In genomic region chr3:55180936-55181535, GRCh38 we compare ENCODE assay signal across 8 cellular contexts.
DNase-seq lines count a peak whose midpoint lies in the region; ATAC-seq, FAIRE-seq and TF ChIP-seq lines count a peak whose summit lies in the region.

No MANE protein-coding gene starts in this region.

- no peaks in the 10 kb centered on the region for H3K9me2 ChIP-seq in MM.1S (replicated peaks; ENCODE audit: insufficient read depth, low read length)

- H3K4me1 Mint-ChIP-seq in astrocyte (ENCODE audit: low read depth, unreplicated experiment), result peaks cover 2% of the 10 kb centered on the region

- H3K9me3 Mint-ChIP-seq in astrocyte (ENCODE audit: unreplicated experiment), result no peaks in the 10 kb centered on the region

- no peaks in the 10 kb centered on the region for H3F3A ChIP-seq in MM.1S (ENCODE audit: insufficient read depth, low read length)

- H3K27ac ChIP-seq in MM.1S (ENCODE audit: low read length) (no peak overlapping the region), astrocyte (ENCODE audit: low read depth, low read length) (no peak overlapping the region)

- H3K4me1 ChIP-seq in MM.1S (ENCODE audit: low read length), result no peaks in the 10 kb centered on the region
- H3K4me1 ChIP-seq in astrocyte (ENCODE audit: insufficient read depth, low read length), result no peaks in the 10 kb centered on the region

- H2AFZ ChIP-seq in MM.1S (ENCODE audit: low read length) (no peak overlapping the region), astrocyte (ENCODE audit: low read depth, low read length) (no peak overlapping the region)

- H3K4me3 Mint-ChIP-seq in astrocyte (ENCODE audit: unreplicated experiment), result no peak overlapping the region

- no peaks in the 10 kb centered on the region for H3K79me2 ChIP-seq in MM.1S (ENCODE audit: low read length)
- H3K79me2 ChIP-seq in astrocyte (ENCODE audit: insufficient read depth, low read length), result no peaks in the 10 kb centered on the region

- no peaks in the 10 kb centered on the region for H3K9me3 ChIP-seq in MM.1S (replicated peaks; ENCODE audit: insufficient read depth, low read length)
- no peaks in the 10 kb centered on the region for H3K9me3 ChIP-seq in astrocyte (ENCODE audit: insufficient read depth, low read depth, low read length)

- FAIRE-seq in astrocyte (lab: Jason Lieb, UNC), result no peak

- no peaks in the 10 kb centered on the region for H3K27me3 Mint-ChIP-seq in astrocyte (ENCODE audit: low read depth, unreplicated experiment)

- no peaks in the 10 kb centered on the region for H3K36me3 Mint-ChIP-seq in astrocyte (ENCODE audit: low read depth, unreplicated experiment)

- H4K20me1 ChIP-seq in MM.1S (ENCODE audit: insufficient read depth, low read length) (no peaks in the 10 kb centered on the region), astrocyte (ENCODE audit: insufficient read depth, low read length) (no peaks in the 10 kb centered on the region)

- ATAC-seq in GM21390 (IDR thresholded peaks at IDR 0.05; ENCODE audit: unreplicated experiment), result no peak

- peak; percentile 12 for DNase-seq in NCI-H510A treated with DMSO at 0.1 percent for 48 hours (lab: John Stamatoyannopoulos, UW)
- DNase-seq in NCI-H510A (lab: John Stamatoyannopoulos, UW), result no peak
- peak; percentile 57 for DNase-seq in MM.1S
- no peak for DNase-seq in astrocyte (ENCODE audit: low read depth)
- DNase-seq in kidney glomerular epithelial cell (lab: John Stamatoyannopoulos, UW), result peak; percentile 15
- no peak for DNase-seq in activated gamma-delta T cell (lab: John Stamatoyannopoulos, UW)
- no peak for DNase-seq in activated effector memory CD4-positive, alpha-beta T cell treated with anti-CD3 and anti-CD28 coated beads, Interleukin-2, amount 50 U/mL, for 16 hours

- H3K4me2 ChIP-seq in MM.1S (ENCODE audit: low read depth, low read length), result no peak overlapping the region
- no peak overlapping the region for H3K4me2 ChIP-seq in astrocyte (ENCODE audit: low read length)

- H3K9ac ChIP-seq in MM.1S (ENCODE audit: low read length) (no peak overlapping the region), astrocyte (ENCODE audit: low read length) (no peak overlapping the region)

- TF ChIP-seq CTCF in MM.1S (IDR thresholded peaks at IDR 0.05; ENCODE audit: low read length) (peak; percentile 69), astrocyte (IDR thresholded peaks at IDR 0.05; ENCODE audit: insufficient read depth, low read depth, low read length) (peak; percentile 80)

- no peak overlapping the region for H3K4me3 ChIP-seq in MM.1S (ENCODE audit: low read length)
- H3K4me3 ChIP-seq in astrocyte (ENCODE audit: insufficient read depth, low read depth, low read length), result no peak overlapping the region

- H3K27ac Mint-ChIP-seq in astrocyte (ENCODE audit: unreplicated experiment), result no peak overlapping the region

- H3K27me3 ChIP-seq in MM.1S (replicated peaks; ENCODE audit: insufficient read depth, low read length) (no peaks in the 10 kb centered on the region), astrocyte (ENCODE audit: insufficient read depth, low read length) (no peaks in the 10 kb centered on the region)

- no peaks in the 10 kb centered on the region for H3K36me3 ChIP-seq in MM.1S (replicated peaks; ENCODE audit: insufficient read depth, low read length)
- H3K36me3 ChIP-seq in astrocyte (ENCODE audit: insufficient read depth, low read length), result no peaks in the 10 kb centered on the region

Comparison
In these comparisons a context has a peak if more than half of its experiments do, and no peak if none do; other contexts are left out.
1. DNase-seq: peak in NCI-H510A treated with DMSO at 0.1 percent for 48 hours (single experiment), MM.1S (single experiment) and kidney glomerular epithelial cell (single experiment); none in NCI-H510A (single experiment), astrocyte (single experiment), activated gamma-delta T cell (single experiment) and activated effector memory CD4-positive, alpha-beta T cell treated with anti-CD3 and anti-CD28 coated beads, Interleukin-2, amount 50 U/mL, for 16 hours (single experiment).